ENCODE assay signal across 1 cellular context in the genomic region with DNA sequence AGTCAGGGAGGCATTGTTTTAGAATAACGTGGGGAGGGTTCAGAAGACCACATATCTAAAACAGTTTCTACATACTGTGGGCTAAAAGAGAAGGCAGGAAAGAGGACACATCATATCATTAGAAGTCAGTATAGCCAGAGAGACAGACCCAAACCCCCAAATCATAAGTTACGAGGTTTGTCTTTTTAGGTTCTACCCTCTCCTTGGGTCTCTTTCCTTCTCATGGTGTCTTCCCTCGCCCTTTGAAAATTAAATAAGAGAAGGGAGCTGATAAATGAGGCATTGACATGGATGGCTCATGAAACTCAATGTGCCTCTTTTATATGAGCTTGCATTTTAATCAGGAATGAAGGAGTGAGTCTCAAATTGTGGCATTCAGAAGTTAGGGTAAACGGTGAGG.
TF ChIP-seq lines count a peak whose summit lies in the region.

No MANE protein-coding gene starts in this region.

TF ChIP-seq in IMR-90, 13 proteins besides CTCF, POLR2A, EP300 and RAD21:
- TF ChIP-seq CHD1 (IDR thresholded peaks at IDR 0.05; ENCODE audit: low read depth, low read length) (no peak), MAZ (IDR thresholded peaks at IDR 0.05; ENCODE audit: borderline replicate concordance, low read depth, low read length) (no peak), FOS (IDR thresholded peaks at IDR 0.05; ENCODE audit: low read depth, low read length) (no peak), RFX5 (IDR thresholded peaks at IDR 0.05; ENCODE audit: low read depth, low read length) (no peak), BHLHE40 (IDR thresholded peaks at IDR 0.05; ENCODE audit: low read depth, low read length) (no peak), NFE2L2 (IDR thresholded peaks at IDR 0.05; ENCODE audit: low read depth, low read length) (no peak), SMC3 (IDR thresholded peaks at IDR 0.05; ENCODE audit: low read depth, low read length) (no peak), CEBPB (IDR thresholded peaks at IDR 0.05; ENCODE audit: low read depth, low read length) (no peak), MXI1 (IDR thresholded peaks at IDR 0.05; ENCODE audit: borderline replicate concordance, low read depth, low read length) (no peak), RCOR1 (IDR thresholded peaks at IDR 0.05; ENCODE audit: insufficient replicate concordance, low read length) (no peak), MAFK (IDR thresholded peaks at IDR 0.05; ENCODE audit: low read depth, low read length) (no peak)
- TF ChIP-seq, protein P1, sequence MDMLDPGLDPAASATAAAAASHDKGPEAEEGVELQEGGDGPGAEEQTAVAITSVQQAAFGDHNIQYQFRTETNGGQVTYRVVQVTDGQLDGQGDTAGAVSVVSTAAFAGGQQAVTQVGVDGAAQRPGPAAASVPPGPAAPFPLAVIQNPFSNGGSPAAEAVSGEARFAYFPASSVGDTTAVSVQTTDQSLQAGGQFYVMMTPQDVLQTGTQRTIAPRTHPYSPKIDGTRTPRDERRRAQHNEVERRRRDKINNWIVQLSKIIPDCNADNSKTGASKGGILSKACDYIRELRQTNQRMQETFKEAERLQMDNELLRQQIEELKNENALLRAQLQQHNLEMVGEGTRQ (IDR thresholded peaks at IDR 0.05; ENCODE audit: low read depth, low read length), result no peak
- TF ChIP-seq, protein P2, sequence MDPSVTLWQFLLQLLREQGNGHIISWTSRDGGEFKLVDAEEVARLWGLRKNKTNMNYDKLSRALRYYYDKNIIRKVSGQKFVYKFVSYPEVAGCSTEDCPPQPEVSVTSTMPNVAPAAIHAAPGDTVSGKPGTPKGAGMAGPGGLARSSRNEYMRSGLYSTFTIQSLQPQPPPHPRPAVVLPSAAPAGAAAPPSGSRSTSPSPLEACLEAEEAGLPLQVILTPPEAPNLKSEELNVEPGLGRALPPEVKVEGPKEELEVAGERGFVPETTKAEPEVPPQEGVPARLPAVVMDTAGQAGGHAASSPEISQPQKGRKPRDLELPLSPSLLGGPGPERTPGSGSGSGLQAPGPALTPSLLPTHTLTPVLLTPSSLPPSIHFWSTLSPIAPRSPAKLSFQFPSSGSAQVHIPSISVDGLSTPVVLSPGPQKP (IDR thresholded peaks at IDR 0.05; ENCODE audit: borderline replicate concordance, low read depth, low read length), result no peak
